In genomic region chr13:96958286-96958891, GRCh38 we compare ENCODE assay signal across 8 cellular contexts. TPM values are rescaled to one million over a fixed set of nuclear protein-coding genes. Genes with fewer than 3 reads are reported as not detected.
DNase-seq lines count a peak whose midpoint lies in the region; ATAC-seq, FAIRE-seq and TF ChIP-seq lines count a peak whose summit lies in the region.

No MANE protein-coding gene starts in this region.

- H3K4me1 ChIP-seq in ascending aorta = no peaks in the 10 kb centered on the region

- no peaks in the 10 kb centered on the region for H3K27me3 ChIP-seq in ascending aorta

- H3K4me3 ChIP-seq in ascending aorta = no peak overlapping the region

- no peaks in the 10 kb centered on the region for H3K9me3 ChIP-seq in ascending aorta

- ATAC-seq in GM21576 (IDR thresholded peaks at IDR 0.05; ENCODE audit: unreplicated experiment) (peak; percentile 59), HG03025 (IDR thresholded peaks at IDR 0.05; ENCODE audit: low FRiP score, unreplicated experiment) (no peak)

- intact Hi-C loops in ascending aorta (cut with DNase I) = loop anchor here (5.0 kb wide), 1 partner anchor 136 kb away; no protein-coding TSS in a partner anchor

- no peak for TF ChIP-seq POLR2A in GM12892 (IDR thresholded peaks at IDR 0.05; ENCODE audit: low read depth, low read length)

- no peak for FAIRE-seq in GM12892 (lab: Jason Lieb, UNC)

- no peak overlapping the region for H3K27ac ChIP-seq in ascending aorta

- no peaks in the 10 kb centered on the region for H3K36me3 ChIP-seq in ascending aorta

- DNase-seq in CD1c-positive myeloid dendritic cell (ENCODE audit: extremely low spot score) = peak; percentile 26
- DNase-seq in NCI-H2029 (lab: John Stamatoyannopoulos, UW) = peak; percentile 2
- no peak for DNase-seq in ascending aorta (ENCODE audit: low spot score in 2 of 2)
- DNase-seq in kidney glomerular epithelial cell (lab: John Stamatoyannopoulos, UW) = peak; percentile 12
- DNase-seq in ureter (ENCODE audit: low spot score) = no peak
- DNase-seq in GM12892 (ENCODE audit: insufficient read length) = no peak

- TF ChIP-seq CTCF in ascending aorta (IDR thresholded peaks at IDR 0.05) = peak in 2 of 3 experiments; percentile 66 to 68

RNA-seq across cellular contexts. Expression of gene OXGR1, which starts 35.9 kb away (rescaled TPM):
- total RNA-seq in ascending aorta (not detected), ureter (3.7 TPM)
- polyA plus RNA-seq in GM12892 (2012; ENCODE audit: missing spikeins) = not detected

Comparison
In these comparisons a context has a peak if more than half of its experiments do, and no peak if none do; other contexts are left out.
1. DNase-seq: peak in CD1c-positive myeloid dendritic cell (single experiment), NCI-H2029 (single experiment) and kidney glomerular epithelial cell (single experiment); none in ascending aorta (0 of 2), ureter (single experiment) and GM12892 (single experiment).